21 cellular contexts compared by ENCODE assay signal in genomic region chr10:50480054-50481007, GRCh38.
DNase-seq lines count a peak whose midpoint lies in the region; ATAC-seq and TF ChIP-seq lines count a peak whose summit lies in the region.
"Had no signal": no experiment of that assay in that cellular context is flagged by ENCODE, and none has a peak within 500 bp of the region (broad histone marks: within the 10 kb centered on the region; RNA-seq: fewer than 3 reads in every experiment).

No MANE protein-coding gene starts in this region.

- no peaks in the 10 kb centered on the region for H3K36me3 ChIP-seq in mucosa of descending colon (ENCODE audit: low read depth)
- H3K36me3 ChIP-seq: HAP-1 had no signal

- H3K9me3 ChIP-seq in mucosa of descending colon: peaks cover 17% of the 10 kb centered on the region

- ATAC-seq in GM18511 (IDR thresholded peaks at IDR 0.05; ENCODE audit: unreplicated experiment) (peak; percentile 83), GM21360 (IDR thresholded peaks at IDR 0.05; ENCODE audit: unreplicated experiment) (peak; percentile 80), HG02973 (IDR thresholded peaks at IDR 0.05; ENCODE audit: unreplicated experiment) (peak; percentile 60), mucosa of descending colon (peak; percentile 28), left cardiac atrium (no peak)
- ATAC-seq: activated CD8-positive, alpha-beta T cell treated with anti-CD3 and anti-CD28 coated beads for 36 hours; activated T-cell treated with anti-CD3 and anti-CD28 coated beads, Interleukin-2, amount 50 U/mL, for 72 hours; natural killer cell treated with Interleukin-12 subunit alpha and Interleukin-12 subunit beta and Interleukin-15 and Interleukin-18, amount 100 ng/mL, for 72 hours had no signal

- intact Hi-C loops in mucosa of descending colon (cut with DNase I, micrococcal nuclease): no loop called here
- intact Hi-C loops in left cardiac atrium (cut with DNase I): no loop called here

- no peak for DNase-seq in mucosa of descending colon
- no peak for DNase-seq in effector CD8-positive, alpha-beta T cell (lab: John Stamatoyannopoulos, UW)
- no peak for DNase-seq in NCI-H1694 treated with DMSO at 0.1 percent for 48 hours (lab: John Stamatoyannopoulos, UW)
- DNase-seq in activated naive CD4-positive, alpha-beta T cell treated with Interleukin-2 at 50 U/mL for 16 hours: no peak
- DNase-seq in left cardiac atrium: no peak
- DNase-seq: activated CD8-positive, alpha-beta T cell treated with anti-CD3 and anti-CD28 coated beads for 36 hours; activated T-cell treated with anti-CD3 and anti-CD28 coated beads, Interleukin-2, amount 50 U/mL, for 72 hours; CD4-positive, alpha-beta memory T cell; DMS53; foreskin melanocyte; kidney glomerular epithelial cell; NCI-H1105 treated with DMSO at 0.1 percent for 48 hours; NCI-H526; SHP77 treated with DMSO at 0.1 percent for 48 hours; stimulated activated CD4-positive, alpha-beta T cell treated with anti-CD3 and anti-CD28 coated beads, Interleukin-2, amount 100 ng/mL, for 48 hours had no signal

- no peak overlapping the region for H3K4me3 ChIP-seq in mucosa of descending colon
- H3K4me3 ChIP-seq: HAP-1, skin epidermis had no signal

- H3K4me1 ChIP-seq in mucosa of descending colon (ENCODE audit: low read depth): no peaks in the 10 kb centered on the region
- H3K4me1 ChIP-seq: HAP-1 had no signal

- TF ChIP-seq CTCF in mucosa of descending colon (IDR thresholded peaks at IDR 0.05): no peak

Comparison
In these comparisons a context has a peak if more than half of its experiments do, and no peak if none do; other contexts are left out.
1. ATAC-seq: peak in GM18511 (single experiment), GM21360 (single experiment), HG02973 (single experiment) and mucosa of descending colon (single experiment); none in left cardiac atrium (0 of 2).